In the genomic region with DNA sequence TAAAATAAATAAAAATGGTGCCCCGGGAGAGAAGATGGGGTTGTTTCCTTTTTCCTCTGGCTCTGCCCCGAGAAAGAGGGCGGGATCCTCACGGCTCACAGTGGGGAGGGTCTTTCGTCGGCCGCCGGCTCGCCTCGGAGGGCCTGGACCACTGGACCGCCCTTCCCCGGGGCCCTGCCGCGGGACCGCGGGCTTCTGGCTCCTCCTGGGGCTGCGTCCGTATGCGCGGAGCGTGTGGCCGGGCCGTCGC, we compare ENCODE assay signal across 8 cellular contexts. TPM values are rescaled to one million over a fixed set of nuclear protein-coding genes. Genes with fewer than 3 reads are reported as not detected.
DNase-seq lines count a peak whose midpoint lies in the region; ATAC-seq and TF ChIP-seq lines count a peak whose summit lies in the region.

No MANE protein-coding gene starts in this region.

- H3K4me3 ChIP-seq in GM06990 (replicated peaks; ENCODE audit: low read depth, low read length), result peak overlapping the region; percentile 90
- H3K4me3 ChIP-seq in mesendoderm (ENCODE audit: low read length), result peak overlapping the region; percentile 71
- peak overlapping the region in 1 of 2 donors; percentile 33 for H3K4me3 ChIP-seq in gastroesophageal sphincter
- peak overlapping the region in 20 of 59 donors; percentile 2 to 44 (median 19) for H3K4me3 ChIP-seq in dorsolateral prefrontal cortex
- H3K4me3 ChIP-seq in uterus, result no peak overlapping the region

- H3K27me3 Mint-ChIP-seq in activated T-helper 1 cell treated with anti-CD3 and anti-CD28 coated beads, Interleukin-12 subunit alpha, Interleukin-12 subunit beta, Interleukin-2, Interleukin-4 antibody, amounts not matched to agents 30 ng/mL and 10 ng/mL and 1 ng/mL, durations not matched to agents 14 hours and 24 hours and 36 hours (ENCODE audit: insufficient read depth), result peaks cover 58% of the 10 kb centered on the region

- peaks cover 2% of the 10 kb centered on the region for H3K79me1 ChIP-seq in mesendoderm (ENCODE audit: low read length)

- peak overlapping the region; percentile 93 for H2BK5ac ChIP-seq in mesendoderm (ENCODE audit: low read length)

- peak overlapping the region; percentile 97 for H3K4ac ChIP-seq in mesendoderm (ENCODE audit: low read depth, low read length)

- H4K8ac ChIP-seq in mesendoderm (ENCODE audit: low read depth, low read length), result peak overlapping the region; percentile 3

- peaks cover 26% of the 10 kb centered on the region for H3K79me2 ChIP-seq in mesendoderm (ENCODE audit: control insufficient read depth, insufficient read depth, low read length)

- H3K18ac ChIP-seq in mesendoderm (ENCODE audit: low read length), result peak overlapping the region; percentile 99

- no peak for DNase-seq in GM06990 (ENCODE audit: extremely low read depth, insufficient read length)
- no peak for DNase-seq in activated T-helper 1 cell treated with anti-CD3 and anti-CD28 coated beads, Interleukin-12 subunit alpha, Interleukin-12 subunit beta, Interleukin-2, Interleukin-4 antibody, amounts not matched to agents 30 ng/mL and 10 ng/mL and 1 ng/mL, durations not matched to agents 14 hours and 24 hours and 36 hours (ENCODE audit: low spot score)
- DNase-seq in mesendoderm, result peak; percentile 71
- DNase-seq in cerebellum (ENCODE audit: low spot score), result no peak
- DNase-seq in dorsolateral prefrontal cortex, result no peak
- no peak for DNase-seq in uterus

- peak overlapping the region; percentile 100 for H3K27ac ChIP-seq in mesendoderm (ENCODE audit: low read depth, low read length)
- H3K27ac ChIP-seq in gastroesophageal sphincter, result no peak overlapping the region
- no peak overlapping the region for H3K27ac ChIP-seq in dorsolateral prefrontal cortex
- H3K27ac ChIP-seq in uterus, result no peak overlapping the region

- TF ChIP-seq POLR2A in gastroesophageal sphincter (IDR thresholded peaks at IDR 0.05) (no peak), uterus (IDR thresholded peaks at IDR 0.05) (no peak)

- no peak for TF ChIP-seq EP300 in gastroesophageal sphincter (IDR thresholded peaks at IDR 0.05)

- peak overlapping the region; percentile 83 for H3K4me3 Mint-ChIP-seq in activated T-helper 1 cell treated with anti-CD3 and anti-CD28 coated beads, Interleukin-12 subunit alpha, Interleukin-12 subunit beta, Interleukin-2, Interleukin-4 antibody, amounts not matched to agents 30 ng/mL and 10 ng/mL and 1 ng/mL, durations not matched to agents 14 hours and 24 hours and 36 hours

- peak overlapping the region; percentile 99 for H3K56ac ChIP-seq in mesendoderm (ENCODE audit: low read length)

- H3K9me3 ChIP-seq in gastroesophageal sphincter (peaks cover 0 to 4% (median 0%) of the 10 kb centered on the region in 3 donors), uterus (no peaks in the 10 kb centered on the region)

- intact Hi-C loops in activated T-helper 1 cell treated with anti-CD3 and anti-CD28 coated beads, Interleukin-12 subunit alpha, Interleukin-12 subunit beta, Interleukin-2, Interleukin-4 antibody, amounts not matched to agents 30 ng/mL and 10 ng/mL and 1 ng/mL, durations not matched to agents 14 hours and 24 hours and 36 hours (cut with micrococcal nuclease), result loop anchor here (1.0 to 10.0 kb wide), 7 partner anchors 58 to 649 kb away; partner anchors contain the start of genes CCDC126, HYCC1, MALSU1 and TOMM7
- intact Hi-C loops in dorsolateral prefrontal cortex (cut with DNase I) (no loop called here), uterus (cut with DNase I; ENCODE audit: low total_unique reads) (no loop called here)

- H3K9ac ChIP-seq in mesendoderm (ENCODE audit: low read length), result peak overlapping the region; percentile 98

- no peaks in the 10 kb centered on the region for H3K36me3 Mint-ChIP-seq in activated T-helper 1 cell treated with anti-CD3 and anti-CD28 coated beads, Interleukin-12 subunit alpha, Interleukin-12 subunit beta, Interleukin-2, Interleukin-4 antibody, amounts not matched to agents 30 ng/mL and 10 ng/mL and 1 ng/mL, durations not matched to agents 14 hours and 24 hours and 36 hours (ENCODE audit: low read depth)

- H3K27me3 ChIP-seq in GM06990 (replicated peaks; ENCODE audit: control insufficient read depth, insufficient read depth, low read length) (no peaks in the 10 kb centered on the region), mesendoderm (ENCODE audit: insufficient read depth, low read length, poor library complexity) (no peaks in the 10 kb centered on the region), gastroesophageal sphincter (peaks cover 100% of the 10 kb centered on the region), dorsolateral prefrontal cortex (peaks cover 23 to 100% (median 99%) of the 10 kb centered on the region in 45 donors), uterus (peaks cover 52 to 91% of the 10 kb centered on the region in 2 donors)

- peak overlapping the region; percentile 35 for H2BK120ac ChIP-seq in mesendoderm (ENCODE audit: low read depth, low read length)

- H2AK5ac ChIP-seq in mesendoderm (ENCODE audit: low read length), result no peak overlapping the region

- H3K36me3 ChIP-seq in GM06990 (ENCODE audit: control insufficient read depth, insufficient read depth, low read length) (no peaks in the 10 kb centered on the region), mesendoderm (ENCODE audit: control insufficient read depth, insufficient read depth, low read length) (no peaks in the 10 kb centered on the region), gastroesophageal sphincter (no peaks in the 10 kb centered on the region), uterus (no peaks in the 10 kb centered on the region)

- peak overlapping the region; percentile 61 for H3K27ac Mint-ChIP-seq in activated T-helper 1 cell treated with anti-CD3 and anti-CD28 coated beads, Interleukin-12 subunit alpha, Interleukin-12 subunit beta, Interleukin-2, Interleukin-4 antibody, amounts not matched to agents 30 ng/mL and 10 ng/mL and 1 ng/mL, durations not matched to agents 14 hours and 24 hours and 36 hours

- WGBS in mesendoderm (ENCODE audit: extremely low coverage, insufficient coverage, low lambda C conversion rate), result no CpG with 5 or more reads among the region's 24 CpGs
- WGBS in gastroesophageal sphincter (ENCODE audit: low coverage in 1 of 2), 2 donors, result no CpG with 5 or more reads among the region's 24 CpGs

- ATAC-seq in HG03039 (IDR thresholded peaks at IDR 0.05; ENCODE audit: unreplicated experiment), result peak; percentile 22
- no peak for ATAC-seq in gastroesophageal sphincter

- no peak overlapping the region for H2BK15ac ChIP-seq in mesendoderm (replicated peaks; ENCODE audit: low read depth)

- H3K4me1 ChIP-seq in mesendoderm (ENCODE audit: control insufficient read depth, low read depth, low read length) (peaks cover 2% of the 10 kb centered on the region), gastroesophageal sphincter (peaks cover 0 to 44% (median 33%) of the 10 kb centered on the region in 3 donors), uterus (peaks cover 0 to 16% of the 10 kb centered on the region in 2 donors)

- peak overlapping the region; percentile 89 for H3K4me2 ChIP-seq in mesendoderm (ENCODE audit: low read length)

- no peaks in the 10 kb centered on the region for H3K9me3 Mint-ChIP-seq in activated T-helper 1 cell treated with anti-CD3 and anti-CD28 coated beads, Interleukin-12 subunit alpha, Interleukin-12 subunit beta, Interleukin-2, Interleukin-4 antibody, amounts not matched to agents 30 ng/mL and 10 ng/mL and 1 ng/mL, durations not matched to agents 14 hours and 24 hours and 36 hours

- H3K4me1 Mint-ChIP-seq in activated T-helper 1 cell treated with anti-CD3 and anti-CD28 coated beads, Interleukin-12 subunit alpha, Interleukin-12 subunit beta, Interleukin-2, Interleukin-4 antibody, amounts not matched to agents 30 ng/mL and 10 ng/mL and 1 ng/mL, durations not matched to agents 14 hours and 24 hours and 36 hours (ENCODE audit: low read depth), result peaks cover 39% of the 10 kb centered on the region

- TF ChIP-seq CTCF in GM06990 (IDR thresholded peaks at IDR 0.05; ENCODE audit: insufficient read depth, low read length, poor library complexity, severe bottlenecking) (no peak), gastroesophageal sphincter (IDR thresholded peaks at IDR 0.05) (no peak), dorsolateral prefrontal cortex (IDR thresholded peaks at IDR 0.05 in 54 of 56, conservative IDR thresholded peaks at IDR 0.05 in 2 of 56; ENCODE audit: low read depth in 1 of 56, partially characterized antibody in 56 of 56) (no peak), uterus (IDR thresholded peaks at IDR 0.05) (no peak)

- peak overlapping the region; percentile 31 for H3K23ac ChIP-seq in mesendoderm (ENCODE audit: low read length)

- H4K5ac ChIP-seq in mesendoderm (ENCODE audit: low read length), result no peak overlapping the region

RNA-seq across cellular contexts. Expression of gene IGF2BP3, which starts 3.5 kb away (rescaled TPM):
- 2.5 and 2.7 TPM in 2 replicates for total RNA-seq in activated T-helper 1 cell treated with anti-CD3 and anti-CD28 coated beads, Interleukin-12 subunit alpha, Interleukin-12 subunit beta, Interleukin-2, Interleukin-4 antibody, amounts not matched to agents 30 ng/mL and 10 ng/mL and 1 ng/mL, durations not matched to agents 14 hours and 24 hours and 36 hours
- 53.9 TPM for polyA plus RNA-seq in mesendoderm (2013, experiment 1 of 2)
- polyA plus RNA-seq in mesendoderm (2013, experiment 2 of 2), result 54.3 TPM
- total RNA-seq in cerebellum (52.7 TPM), gastroesophageal sphincter (under 1 TPM in 2 of 4 donors, not detected in 2; 0.13 to 0.35 TPM), dorsolateral prefrontal cortex (1 to 10 TPM in 116 of 120 experiments, under 1 TPM in 3, not detected in 1; 0.74 to 10.0 (median 3.3) TPM), uterus (10 to 100 TPM in 1 of 4 donors, not detected in 3; 45.8 TPM)

RNA-seq across cellular contexts. Expression of gene TRA2A, which starts 58.0 kb away (rescaled TPM):
- 98.6 and 103 TPM in 2 replicates for total RNA-seq in activated T-helper 1 cell treated with anti-CD3 and anti-CD28 coated beads, Interleukin-12 subunit alpha, Interleukin-12 subunit beta, Interleukin-2, Interleukin-4 antibody, amounts not matched to agents 30 ng/mL and 10 ng/mL and 1 ng/mL, durations not matched to agents 14 hours and 24 hours and 36 hours
- 100 TPM for polyA plus RNA-seq in mesendoderm (2013, experiment 1 of 2)
- polyA plus RNA-seq in mesendoderm (2013, experiment 2 of 2), result 100.0 TPM
- total RNA-seq in cerebellum (71.3 TPM), gastroesophageal sphincter (10 to 100 TPM; 12.6 to 50.0 (median 27.1) TPM), dorsolateral prefrontal cortex (100 to 1,000 TPM in 40 of 120 experiments, 10 to 100 TPM in 80; 73.3 to 142 (median 94.7) TPM), uterus (100 to 1,000 TPM in 1 of 4 donors, 10 to 100 TPM in 3; 12.6 to 144 (median 80.6) TPM)

Comparison
In these comparisons a context has a peak if more than half of its experiments do, and no peak if none do; other contexts are left out.
1. H3K4me3 ChIP-seq: peak in GM06990 (single experiment) and mesendoderm (single experiment); none in uterus (0 of 2).